ENCODE assay signal across 14 cellular contexts in genomic region chr22:39917776-39918493, GRCh38. TPM values are rescaled to one million over a fixed set of nuclear protein-coding genes. Genes with fewer than 3 reads are reported as not detected.
DNase-seq lines count a peak whose midpoint lies in the region; ATAC-seq and TF ChIP-seq lines count a peak whose summit lies in the region.
"Had no signal": no experiment of that assay in that cellular context is flagged by ENCODE, and none has a peak within 500 bp of the region (broad histone marks: within the 10 kb centered on the region; RNA-seq: fewer than 3 reads in every experiment).

No MANE protein-coding gene starts in this region.

- intact Hi-C loops in natural killer cell (cut with micrococcal nuclease): no loop called here

- DNase-seq in NCI-H2227 (lab: John Stamatoyannopoulos, UW; ENCODE audit: unreplicated experiment): peak; percentile 3
- DNase-seq in NCI-H2227 treated with DMSO at 0.1 percent for 48 hours (lab: John Stamatoyannopoulos, UW): no peak
- peak; percentile 6 for DNase-seq in HCEC 1CT
- no peak for DNase-seq in activated naive CD8-positive, alpha-beta T cell treated with anti-CD3 and anti-CD28 coated beads for 36 hours
- no peak for DNase-seq in natural killer cell
- DNase-seq in glutamatergic neuron: no peak
- no peak for DNase-seq in NCI-H774 (lab: John Stamatoyannopoulos, UW)
- DNase-seq: activated CD4-positive, CD25-positive, alpha-beta regulatory T cell; activated gamma-delta T cell treated with Interleukin-2 at 50 U/mL for 16 hours; colonic mucosa; midbrain; uterus had no signal

- H3K9me3 Mint-ChIP-seq in activated naive CD8-positive, alpha-beta T cell treated with anti-CD3 and anti-CD28 coated beads for 36 hours: no peaks in the 10 kb centered on the region
- H3K9me3 Mint-ChIP-seq in natural killer cell (no peaks in the 10 kb centered on the region), glutamatergic neuron (ENCODE audit: unreplicated experiment) (peaks cover 1% of the 10 kb centered on the region)

- peak overlapping the region; percentile 66 for H3K4me3 Mint-ChIP-seq in activated naive CD8-positive, alpha-beta T cell treated with anti-CD3 and anti-CD28 coated beads for 36 hours
- H3K4me3 Mint-ChIP-seq in natural killer cell (peak overlapping the region; percentile 28), glutamatergic neuron (ENCODE audit: unreplicated experiment) (no peak overlapping the region)

- ATAC-seq in natural killer cell: no peak
- ATAC-seq in GM18502 (IDR thresholded peaks at IDR 0.05; ENCODE audit: poor library complexity, unreplicated experiment): no peak

- peaks cover 83% of the 10 kb centered on the region for H3K4me1 Mint-ChIP-seq in activated naive CD8-positive, alpha-beta T cell treated with anti-CD3 and anti-CD28 coated beads for 36 hours
- H3K4me1 Mint-ChIP-seq in natural killer cell (peaks cover 78 to 80% of the 10 kb centered on the region in 2 donors), glutamatergic neuron (ENCODE audit: low read depth, unreplicated experiment) (peaks cover 18% of the 10 kb centered on the region)

- no peaks in the 10 kb centered on the region for H3K27me3 Mint-ChIP-seq in activated naive CD8-positive, alpha-beta T cell treated with anti-CD3 and anti-CD28 coated beads for 36 hours
- H3K27me3 Mint-ChIP-seq in natural killer cell (ENCODE audit: low read depth in 2 of 2): no peaks in the 10 kb centered on the region
- no peaks in the 10 kb centered on the region for H3K27me3 Mint-ChIP-seq in glutamatergic neuron (ENCODE audit: unreplicated experiment)

- peaks cover 16% of the 10 kb centered on the region for H3K36me3 Mint-ChIP-seq in activated naive CD8-positive, alpha-beta T cell treated with anti-CD3 and anti-CD28 coated beads for 36 hours
- H3K36me3 Mint-ChIP-seq in natural killer cell: no peaks in the 10 kb centered on the region
- no peaks in the 10 kb centered on the region for H3K36me3 Mint-ChIP-seq in glutamatergic neuron (ENCODE audit: unreplicated experiment)

- TF ChIP-seq CTCF in natural killer cell (IDR thresholded peaks at IDR 0.05) (no peak), glutamatergic neuron (IDR thresholded peaks at IDR 0.05; ENCODE audit: partially characterized antibody, unreplicated experiment) (no peak)

- peak overlapping the region; percentile 90 for H3K27ac Mint-ChIP-seq in activated naive CD8-positive, alpha-beta T cell treated with anti-CD3 and anti-CD28 coated beads for 36 hours
- H3K27ac Mint-ChIP-seq in natural killer cell: peak overlapping the region; percentile 77 to 80
- no peak overlapping the region for H3K27ac Mint-ChIP-seq in glutamatergic neuron (ENCODE audit: unreplicated experiment)

RNA-seq across cellular contexts. Expression of gene GRAP2, which starts 17.1 kb away (rescaled TPM):
- 10 to 100 TPM; 65.2 to 65.5 TPM for total RNA-seq in activated naive CD8-positive, alpha-beta T cell treated with anti-CD3 and anti-CD28 coated beads for 36 hours
- total RNA-seq in natural killer cell (10 to 100 TPM; 65.1 to 97.3 (median 92.2) TPM), glutamatergic neuron (ENCODE audit: unreplicated experiment) (not detected)
- total RNA-seq: H4 had no signal

RNA-seq across cellular contexts. Expression of gene ENTHD1, which starts 24.4 kb away (rescaled TPM):
- total RNA-seq in activated naive CD8-positive, alpha-beta T cell treated with anti-CD3 and anti-CD28 coated beads for 36 hours: under 1 TPM; 0.20 to 0.39 TPM
- not detected for total RNA-seq in natural killer cell
- total RNA-seq in glutamatergic neuron (ENCODE audit: unreplicated experiment): not detected
- total RNA-seq: colonic mucosa, H4 had no signal

RNA-seq across cellular contexts. Expression of gene TMA7B, which starts 42.3 kb away (rescaled TPM):
- total RNA-seq in activated naive CD8-positive, alpha-beta T cell treated with anti-CD3 and anti-CD28 coated beads for 36 hours: 1 to 10 TPM; 1.0 to 1.3 TPM
- 1 to 10 TPM; 2.6 to 8.7 (median 6.7) TPM for total RNA-seq in natural killer cell
- not detected for total RNA-seq in glutamatergic neuron (ENCODE audit: unreplicated experiment)
- total RNA-seq: H4, uterus had no signal

Comparison
In these comparisons a context has a peak if more than half of its experiments do, and no peak if none do; other contexts are left out.
1. DNase-seq: peak in NCI-H2227 (single experiment) and HCEC 1CT (single experiment); none in NCI-H2227 treated with DMSO at 0.1 percent for 48 hours (single experiment), activated naive CD8-positive, alpha-beta T cell treated with anti-CD3 and anti-CD28 coated beads for 36 hours (single experiment), natural killer cell (single experiment), glutamatergic neuron (single experiment) and NCI-H774 (single experiment).
2. RNA of gene GRAP2, which starts 17.1 kb away (total RNA-seq): 65.1 to 97.3 TPM in natural killer cell and 65.2 to 65.5 TPM in activated naive CD8-positive, alpha-beta T cell treated with anti-CD3 and anti-CD28 coated beads for 36 hours; not detected in glutamatergic neuron (single experiment); every median in the first group is over 10 times any median in the second.